In the genomic region with DNA sequence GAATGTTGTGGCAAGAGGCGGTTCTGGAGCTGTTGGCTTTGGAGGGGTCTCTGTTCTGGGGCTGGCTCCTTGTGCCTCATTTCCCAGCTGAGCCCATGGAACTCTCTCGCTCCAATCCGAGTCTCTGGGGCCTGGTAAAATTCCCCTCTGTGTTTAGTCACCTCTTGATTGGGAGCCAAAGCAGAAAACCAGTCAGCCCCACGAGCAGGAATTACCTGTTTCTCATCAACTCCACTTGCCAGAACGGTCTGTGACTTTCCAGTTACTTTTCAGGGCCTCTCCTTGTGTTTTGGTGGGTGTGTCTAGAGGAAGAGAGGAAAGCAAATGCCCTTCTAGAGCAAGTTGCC, we compare ENCODE assay signal across 8 cellular contexts. TPM values are rescaled to one million over a fixed set of nuclear protein-coding genes. Genes with fewer than 3 reads are reported as not detected.
A peak's percentile ranks its signal among the peaks of the same experiment; 100 is the strongest.
DNase-seq lines count a peak whose midpoint lies in the region; ATAC-seq, FAIRE-seq and TF ChIP-seq lines count a peak whose summit lies in the region.

No MANE protein-coding gene starts in this region.

- peak overlapping the region; percentile 96 for H3K27ac Mint-ChIP-seq in activated T-helper 1 cell treated with anti-CD3 and anti-CD28 coated beads, Interleukin-12 subunit alpha, Interleukin-12 subunit beta, Interleukin-2, Interleukin-4 antibody, amounts not matched to agents 30 ng/mL and 10 ng/mL and 1 ng/mL, durations not matched to agents 14 hours and 24 hours and 36 hours

- no peak for DNase-seq in A673 (ENCODE audit: low spot score)
- no peak for DNase-seq in HFF-Myc (ENCODE audit: extremely low read depth, low read depth)
- DNase-seq in activated T-helper 1 cell treated with anti-CD3 and anti-CD28 coated beads, Interleukin-12 subunit alpha, Interleukin-12 subunit beta, Interleukin-2, Interleukin-4 antibody, amounts not matched to agents 30 ng/mL and 10 ng/mL and 1 ng/mL, durations not matched to agents 14 hours and 24 hours and 36 hours (ENCODE audit: low spot score): no peak
- no peak for DNase-seq in left ventricle myocardium inferior
- no peak for DNase-seq in small intestine
- no peak for DNase-seq in DMS153 treated with DMSO at 0.1 percent for 48 hours (lab: John Stamatoyannopoulos, UW; ENCODE audit: unreplicated experiment)
- no peak for DNase-seq in sciatic nerve (ENCODE audit: low spot score)
- DNase-seq in SW 1271 (lab: John Stamatoyannopoulos, UW): no peak

- H3K27me3 Mint-ChIP-seq in activated T-helper 1 cell treated with anti-CD3 and anti-CD28 coated beads, Interleukin-12 subunit alpha, Interleukin-12 subunit beta, Interleukin-2, Interleukin-4 antibody, amounts not matched to agents 30 ng/mL and 10 ng/mL and 1 ng/mL, durations not matched to agents 14 hours and 24 hours and 36 hours (ENCODE audit: insufficient read depth): peaks cover 2% of the 10 kb centered on the region

- no peaks in the 10 kb centered on the region for H3K36me3 ChIP-seq in A673 (ENCODE audit: insufficient read depth, low read length, poor library complexity, severe bottlenecking)
- H3K36me3 ChIP-seq in left ventricle myocardium inferior: no peaks in the 10 kb centered on the region
- H3K36me3 ChIP-seq in small intestine (ENCODE audit: control insufficient read depth in 2 of 2, insufficient read depth in 2 of 2, low read length in 2 of 2): no peaks in the 10 kb centered on the region

- 8 to 17% (median 12%) methylated on average over 5 of the region's 5 CpGs for WGBS in small intestine, 3 donors

- H3K27ac ChIP-seq in A673 (ENCODE audit: low read depth, low read length, poor library complexity, severe bottlenecking): peak overlapping the region; percentile 75
- H3K27ac ChIP-seq in left ventricle myocardium inferior (replicated peaks): peak overlapping the region; percentile 91
- H3K27ac ChIP-seq in small intestine (ENCODE audit: low read depth in 1 of 2, low read length in 1 of 2): peak overlapping the region; percentile 93 to 95

- H3K9me3 ChIP-seq in A673 (ENCODE audit: low read depth, low read length, poor library complexity, severe bottlenecking): no peaks in the 10 kb centered on the region
- H3K9me3 ChIP-seq in left ventricle myocardium inferior (replicated peaks): no peaks in the 10 kb centered on the region
- H3K9me3 ChIP-seq in small intestine (ENCODE audit: control insufficient read depth, low read depth): no peaks in the 10 kb centered on the region

- no peak for ATAC-seq in sciatic nerve

- H3K9me3 Mint-ChIP-seq in activated T-helper 1 cell treated with anti-CD3 and anti-CD28 coated beads, Interleukin-12 subunit alpha, Interleukin-12 subunit beta, Interleukin-2, Interleukin-4 antibody, amounts not matched to agents 30 ng/mL and 10 ng/mL and 1 ng/mL, durations not matched to agents 14 hours and 24 hours and 36 hours: no peaks in the 10 kb centered on the region

- H3K27me3 ChIP-seq in A673 (replicated peaks; ENCODE audit: insufficient read depth, low read depth, low read length, poor library complexity): no peaks in the 10 kb centered on the region
- H3K27me3 ChIP-seq in left ventricle myocardium inferior (ENCODE audit: low read depth): peaks cover under 1% of the 10 kb centered on the region
- no peaks in the 10 kb centered on the region for H3K27me3 ChIP-seq in small intestine (ENCODE audit: control insufficient read depth in 2 of 2, insufficient read depth in 2 of 2, low read length in 2 of 2)

- H3K4me3 ChIP-seq in A673 (ENCODE audit: low read depth, low read length, poor library complexity, severe bottlenecking) (no peak overlapping the region), HFF-Myc (replicated peaks; ENCODE audit: low read depth, low read length) (peak overlapping the region; percentile 27), left ventricle myocardium inferior (peak overlapping the region; percentile 43), small intestine (ENCODE audit: low read depth in 1 of 2, low read length in 2 of 2) (peak overlapping the region in 1 of 2 donors; percentile 16)

- TSS peak; percentile 90 for BruUV-seq in A673 (replicated peaks; lab: Mats Ljungman, UMichigan)

- H3K4me1 Mint-ChIP-seq in activated T-helper 1 cell treated with anti-CD3 and anti-CD28 coated beads, Interleukin-12 subunit alpha, Interleukin-12 subunit beta, Interleukin-2, Interleukin-4 antibody, amounts not matched to agents 30 ng/mL and 10 ng/mL and 1 ng/mL, durations not matched to agents 14 hours and 24 hours and 36 hours (ENCODE audit: low read depth): peaks cover 38% of the 10 kb centered on the region

- intact Hi-C loops in A673 (cut with micrococcal nuclease; ENCODE audit: unreplicated experiment) (no loop called here), left ventricle myocardium inferior (cut with micrococcal nuclease) (no loop called here), sciatic nerve (cut with DNase I) (no loop called here)
- intact Hi-C loops in activated T-helper 1 cell treated with anti-CD3 and anti-CD28 coated beads, Interleukin-12 subunit alpha, Interleukin-12 subunit beta, Interleukin-2, Interleukin-4 antibody, amounts not matched to agents 30 ng/mL and 10 ng/mL and 1 ng/mL, durations not matched to agents 14 hours and 24 hours and 36 hours (cut with micrococcal nuclease): no loop called here

- peaks cover 2% of the 10 kb centered on the region for H3K36me3 Mint-ChIP-seq in activated T-helper 1 cell treated with anti-CD3 and anti-CD28 coated beads, Interleukin-12 subunit alpha, Interleukin-12 subunit beta, Interleukin-2, Interleukin-4 antibody, amounts not matched to agents 30 ng/mL and 10 ng/mL and 1 ng/mL, durations not matched to agents 14 hours and 24 hours and 36 hours (ENCODE audit: low read depth)

- TF ChIP-seq CTCF in A673 (conservative IDR thresholded peaks at IDR 0.05; ENCODE audit: low read depth, low read length): no peak
- no peak for TF ChIP-seq CTCF in HFF-Myc (IDR thresholded peaks at IDR 0.05; ENCODE audit: low read depth, low read length, missing control alignments)
- no peak for TF ChIP-seq CTCF in left ventricle myocardium inferior (IDR thresholded peaks at IDR 0.05; ENCODE audit: borderline replicate concordance)

- H3K4me1 ChIP-seq in A673 (ENCODE audit: insufficient read depth, low read length, poor library complexity, severe bottlenecking) (peaks cover 15% of the 10 kb centered on the region), left ventricle myocardium inferior (peaks cover 19% of the 10 kb centered on the region), small intestine (ENCODE audit: control insufficient read depth in 2 of 2, insufficient read depth in 1 of 2, low read depth in 1 of 2, low read length in 1 of 2) (peaks cover 0 to 9% of the 10 kb centered on the region in 2 donors)

- peak overlapping the region; percentile 80 for H3K4me3 Mint-ChIP-seq in activated T-helper 1 cell treated with anti-CD3 and anti-CD28 coated beads, Interleukin-12 subunit alpha, Interleukin-12 subunit beta, Interleukin-2, Interleukin-4 antibody, amounts not matched to agents 30 ng/mL and 10 ng/mL and 1 ng/mL, durations not matched to agents 14 hours and 24 hours and 36 hours

- POLR2A ChIA-PET in A673 (lab: Charles Lee; ENCODE audit: low non-redundant PET): no interaction called here

- no peak for FAIRE-seq in small intestine (lab: Jason Lieb, UNC)

- CTCF ChIA-PET in A673 (lab: Charles Lee): no interaction called here

RNA-seq across cellular contexts. Expression of a gene that starts 10.8 kb away (rescaled TPM):
- total RNA-seq in A673 (2021): 140 and 151 TPM in 2 replicates
- total RNA-seq in activated T-helper 1 cell treated with anti-CD3 and anti-CD28 coated beads, Interleukin-12 subunit alpha, Interleukin-12 subunit beta, Interleukin-2, Interleukin-4 antibody, amounts not matched to agents 30 ng/mL and 10 ng/mL and 1 ng/mL, durations not matched to agents 14 hours and 24 hours and 36 hours: 203 and 205 TPM in 2 replicates
- 66.9 TPM for total RNA-seq in left ventricle myocardium inferior
- polyA plus RNA-seq in small intestine: 100 to 1,000 TPM; 237 to 551 (median 426) TPM
- 231 TPM for total RNA-seq in sciatic nerve

RNA-seq across cellular contexts. Expression of a gene that starts 41.3 kb away (rescaled TPM):
- total RNA-seq in A673 (2021) (not detected in 2 replicates), left ventricle myocardium inferior (not detected), sciatic nerve (not detected)
- not detected in 2 replicates for total RNA-seq in activated T-helper 1 cell treated with anti-CD3 and anti-CD28 coated beads, Interleukin-12 subunit alpha, Interleukin-12 subunit beta, Interleukin-2, Interleukin-4 antibody, amounts not matched to agents 30 ng/mL and 10 ng/mL and 1 ng/mL, durations not matched to agents 14 hours and 24 hours and 36 hours
- not detected for polyA plus RNA-seq in small intestine

RNA-seq across cellular contexts. Expression of a gene that starts 53.9 kb away (rescaled TPM):
- total RNA-seq in A673 (2021) (34.0 and 42.4 TPM in 2 replicates), left ventricle myocardium inferior (186 TPM), sciatic nerve (550 TPM)
- 105 and 106 TPM in 2 replicates for total RNA-seq in activated T-helper 1 cell treated with anti-CD3 and anti-CD28 coated beads, Interleukin-12 subunit alpha, Interleukin-12 subunit beta, Interleukin-2, Interleukin-4 antibody, amounts not matched to agents 30 ng/mL and 10 ng/mL and 1 ng/mL, durations not matched to agents 14 hours and 24 hours and 36 hours
- 1,000 to 10,000 TPM in 2 of 3 donors, 100 to 1,000 TPM in 1; 547 to 1,355 (median 1,268) TPM for polyA plus RNA-seq in small intestine
